1 cellular context compared by ENCODE assay signal in the genomic region with DNA sequence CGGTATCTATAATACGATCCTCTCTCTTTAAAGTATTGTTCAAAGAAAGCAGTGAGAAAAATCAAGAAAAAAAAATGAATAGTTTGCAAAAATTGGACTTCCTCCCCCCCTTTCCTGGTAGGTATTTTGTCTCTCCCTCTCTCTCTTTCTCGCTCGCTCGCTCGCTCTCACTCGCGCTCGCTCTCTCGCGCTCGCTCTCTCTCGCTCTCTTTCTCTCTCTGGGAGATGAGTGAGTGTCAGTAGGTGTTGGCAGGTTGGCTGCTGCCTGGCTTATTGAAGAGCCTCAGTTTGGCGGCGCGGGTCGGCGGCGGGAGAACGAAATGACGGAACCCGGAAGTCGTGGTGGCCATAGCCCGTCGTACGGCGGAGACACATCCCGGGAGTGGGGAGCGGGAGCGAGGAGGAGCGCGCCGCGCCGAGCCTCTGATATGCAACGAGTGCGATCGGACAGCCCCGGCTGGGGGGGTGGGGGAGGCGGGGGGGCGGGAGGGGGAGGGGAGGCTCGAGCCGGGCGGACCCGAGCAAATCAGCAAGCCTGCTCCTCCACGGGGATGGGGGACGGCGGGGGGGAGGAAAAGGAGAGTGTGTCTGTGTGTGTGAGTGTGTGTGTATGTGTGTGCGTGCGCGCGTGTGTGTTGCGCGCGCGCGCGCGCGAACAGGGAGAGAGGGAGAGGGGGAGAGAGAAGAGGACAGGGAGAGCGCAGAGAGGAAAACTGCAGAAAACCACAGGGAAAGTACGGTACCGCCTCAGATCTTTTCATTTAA.
TF ChIP-seq lines count a peak whose summit lies in the region.

A gene (minus strand): TSS at position 441 of the 765 bp plus-strand sequence. CDS start 1,083 bp downstream, outside the sequence.

TF ChIP-seq in HepG2, 621 proteins besides CTCF, POLR2A, EP300 and RAD21 (continued from another document and continues in another):
- TF ChIP-seq, protein P1, sequence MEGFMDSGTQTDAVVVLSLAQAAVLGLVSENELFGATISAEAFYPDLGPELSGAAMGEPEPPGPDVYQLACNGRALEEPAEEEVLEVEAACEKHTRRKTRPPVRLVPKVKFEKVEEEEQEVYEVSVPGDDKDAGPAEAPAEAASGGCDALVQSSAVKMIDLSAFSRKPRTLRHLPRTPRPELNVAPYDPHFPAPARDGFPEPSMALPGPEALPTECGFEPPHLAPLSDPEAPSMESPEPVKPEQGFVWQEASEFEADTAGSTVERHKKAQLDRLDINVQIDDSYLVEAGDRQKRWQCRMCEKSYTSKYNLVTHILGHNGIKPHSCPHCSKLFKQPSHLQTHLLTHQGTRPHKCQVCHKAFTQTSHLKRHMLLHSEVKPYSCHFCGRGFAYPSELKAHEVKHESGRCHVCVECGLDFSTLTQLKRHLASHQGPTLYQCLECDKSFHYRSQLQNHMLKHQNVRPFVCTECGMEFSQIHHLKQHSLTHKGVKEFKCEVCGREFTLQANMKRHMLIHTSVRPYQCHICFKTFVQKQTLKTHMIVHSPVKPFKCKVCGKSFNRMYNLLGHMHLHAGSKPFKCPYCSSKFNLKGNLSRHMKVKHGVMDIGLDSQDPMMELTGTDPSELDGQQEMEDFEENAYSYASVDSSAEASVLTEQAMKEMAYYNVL (CRISPR knock-in tag; IDR thresholded peaks at IDR 0.05; ENCODE audit: borderline replicate concordance), result no peak
- TF ChIP-seq PPARG (CRISPR knock-in tag; conservative IDR thresholded peaks at IDR 0.05), result no peak
- TF ChIP-seq, protein P2, sequence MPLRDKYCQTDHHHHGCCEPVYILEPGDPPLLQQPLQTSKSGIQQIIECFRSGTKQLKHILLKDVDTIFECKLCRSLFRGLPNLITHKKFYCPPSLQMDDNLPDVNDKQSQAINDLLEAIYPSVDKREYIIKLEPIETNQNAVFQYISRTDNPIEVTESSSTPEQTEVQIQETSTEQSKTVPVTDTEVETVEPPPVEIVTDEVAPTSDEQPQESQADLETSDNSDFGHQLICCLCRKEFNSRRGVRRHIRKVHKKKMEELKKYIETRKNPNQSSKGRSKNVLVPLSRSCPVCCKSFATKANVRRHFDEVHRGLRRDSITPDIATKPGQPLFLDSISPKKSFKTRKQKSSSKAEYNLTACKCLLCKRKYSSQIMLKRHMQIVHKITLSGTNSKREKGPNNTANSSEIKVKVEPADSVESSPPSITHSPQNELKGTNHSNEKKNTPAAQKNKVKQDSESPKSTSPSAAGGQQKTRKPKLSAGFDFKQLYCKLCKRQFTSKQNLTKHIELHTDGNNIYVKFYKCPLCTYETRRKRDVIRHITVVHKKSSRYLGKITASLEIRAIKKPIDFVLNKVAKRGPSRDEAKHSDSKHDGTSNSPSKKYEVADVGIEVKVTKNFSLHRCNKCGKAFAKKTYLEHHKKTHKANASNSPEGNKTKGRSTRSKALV (CRISPR knock-in tag; IDR thresholded peaks at IDR 0.05), result no peak
- no peak for TF ChIP-seq ZNF841 (CRISPR knock-in tag; IDR thresholded peaks at IDR 0.05; ENCODE audit: borderline replicate concordance)
- no peak for TF ChIP-seq NCOR1 (IDR thresholded peaks at IDR 0.05; ENCODE audit: borderline replicate concordance, low read length)
- TF ChIP-seq ZSCAN30 (CRISPR knock-in tag; IDR thresholded peaks at IDR 0.05), result no peak
- TF ChIP-seq, protein P3, sequence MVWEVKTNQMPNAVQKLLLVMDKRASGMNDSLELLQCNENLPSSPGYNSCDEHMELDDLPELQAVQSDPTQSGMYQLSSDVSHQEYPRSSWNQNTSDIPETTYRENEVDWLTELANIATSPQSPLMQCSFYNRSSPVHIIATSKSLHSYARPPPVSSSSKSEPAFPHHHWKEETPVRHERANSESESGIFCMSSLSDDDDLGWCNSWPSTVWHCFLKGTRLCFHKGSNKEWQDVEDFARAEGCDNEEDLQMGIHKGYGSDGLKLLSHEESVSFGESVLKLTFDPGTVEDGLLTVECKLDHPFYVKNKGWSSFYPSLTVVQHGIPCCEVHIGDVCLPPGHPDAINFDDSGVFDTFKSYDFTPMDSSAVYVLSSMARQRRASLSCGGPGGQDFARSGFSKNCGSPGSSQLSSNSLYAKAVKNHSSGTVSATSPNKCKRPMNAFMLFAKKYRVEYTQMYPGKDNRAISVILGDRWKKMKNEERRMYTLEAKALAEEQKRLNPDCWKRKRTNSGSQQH (CRISPR knock-in tag; IDR thresholded peaks at IDR 0.05; ENCODE audit: low read depth), result no peak; the same call in 1 of the 2 replicates
- TF ChIP-seq NFIB (CRISPR knock-in tag; IDR thresholded peaks at IDR 0.05; ENCODE audit: borderline replicate concordance), result no peak
- TF ChIP-seq NONO (IDR thresholded peaks at IDR 0.05), result no peak
- TF ChIP-seq NONO (CRISPR knock-in tag; conservative IDR thresholded peaks at IDR 0.05), result no peak; the same call in 1 of the 2 replicates
- peak; percentile 67; the same call in 1 of the 2 replicates for TF ChIP-seq ZNF780A (CRISPR knock-in tag; IDR thresholded peaks at IDR 0.05)
- TF ChIP-seq, protein P4, sequence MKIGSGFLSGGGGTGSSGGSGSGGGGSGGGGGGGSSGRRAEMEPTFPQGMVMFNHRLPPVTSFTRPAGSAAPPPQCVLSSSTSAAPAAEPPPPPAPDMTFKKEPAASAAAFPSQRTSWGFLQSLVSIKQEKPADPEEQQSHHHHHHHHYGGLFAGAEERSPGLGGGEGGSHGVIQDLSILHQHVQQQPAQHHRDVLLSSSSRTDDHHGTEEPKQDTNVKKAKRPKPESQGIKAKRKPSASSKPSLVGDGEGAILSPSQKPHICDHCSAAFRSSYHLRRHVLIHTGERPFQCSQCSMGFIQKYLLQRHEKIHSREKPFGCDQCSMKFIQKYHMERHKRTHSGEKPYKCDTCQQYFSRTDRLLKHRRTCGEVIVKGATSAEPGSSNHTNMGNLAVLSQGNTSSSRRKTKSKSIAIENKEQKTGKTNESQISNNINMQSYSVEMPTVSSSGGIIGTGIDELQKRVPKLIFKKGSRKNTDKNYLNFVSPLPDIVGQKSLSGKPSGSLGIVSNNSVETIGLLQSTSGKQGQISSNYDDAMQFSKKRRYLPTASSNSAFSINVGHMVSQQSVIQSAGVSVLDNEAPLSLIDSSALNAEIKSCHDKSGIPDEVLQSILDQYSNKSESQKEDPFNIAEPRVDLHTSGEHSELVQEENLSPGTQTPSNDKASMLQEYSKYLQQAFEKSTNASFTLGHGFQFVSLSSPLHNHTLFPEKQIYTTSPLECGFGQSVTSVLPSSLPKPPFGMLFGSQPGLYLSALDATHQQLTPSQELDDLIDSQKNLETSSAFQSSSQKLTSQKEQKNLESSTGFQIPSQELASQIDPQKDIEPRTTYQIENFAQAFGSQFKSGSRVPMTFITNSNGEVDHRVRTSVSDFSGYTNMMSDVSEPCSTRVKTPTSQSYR (CRISPR knock-in tag; IDR thresholded peaks at IDR 0.05; ENCODE audit: borderline replicate concordance), result peak; percentile 55; the same call in 1 of the 2 replicates
- TF ChIP-seq ISL2 (CRISPR knock-in tag; IDR thresholded peaks at IDR 0.05), result peak; percentile 14; the same call in 1 of the 2 replicates
- peak; percentile 50; the same call in 1 of the 2 replicates for TF ChIP-seq ZSCAN21 (CRISPR knock-in tag; IDR thresholded peaks at IDR 0.05; ENCODE audit: borderline replicate concordance)
- no peak for TF ChIP-seq MTA3 (CRISPR knock-in tag; IDR thresholded peaks at IDR 0.05)
- no peak for TF ChIP-seq ZNF430 (CRISPR knock-in tag; IDR thresholded peaks at IDR 0.05)
- no peak for TF ChIP-seq ZNF484 (CRISPR knock-in tag; IDR thresholded peaks at IDR 0.05; ENCODE audit: borderline replicate concordance, low read depth)
- TF ChIP-seq ZNF768 (CRISPR knock-in tag; IDR thresholded peaks at IDR 0.05), result no peak
- TF ChIP-seq KDM5A (IDR thresholded peaks at IDR 0.05; ENCODE audit: borderline replicate concordance, low read length), result peak; percentile 48; the same call in 1 of the 2 replicates
- TF ChIP-seq, protein P5, sequence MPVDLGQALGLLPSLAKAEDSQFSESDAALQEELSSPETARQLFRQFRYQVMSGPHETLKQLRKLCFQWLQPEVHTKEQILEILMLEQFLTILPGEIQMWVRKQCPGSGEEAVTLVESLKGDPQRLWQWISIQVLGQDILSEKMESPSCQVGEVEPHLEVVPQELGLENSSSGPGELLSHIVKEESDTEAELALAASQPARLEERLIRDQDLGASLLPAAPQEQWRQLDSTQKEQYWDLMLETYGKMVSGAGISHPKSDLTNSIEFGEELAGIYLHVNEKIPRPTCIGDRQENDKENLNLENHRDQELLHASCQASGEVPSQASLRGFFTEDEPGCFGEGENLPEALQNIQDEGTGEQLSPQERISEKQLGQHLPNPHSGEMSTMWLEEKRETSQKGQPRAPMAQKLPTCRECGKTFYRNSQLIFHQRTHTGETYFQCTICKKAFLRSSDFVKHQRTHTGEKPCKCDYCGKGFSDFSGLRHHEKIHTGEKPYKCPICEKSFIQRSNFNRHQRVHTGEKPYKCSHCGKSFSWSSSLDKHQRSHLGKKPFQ (CRISPR knock-in tag; IDR thresholded peaks at IDR 0.05; ENCODE audit: insufficient replicate concordance), result no peak
- no peak for TF ChIP-seq SKI (IDR thresholded peaks at IDR 0.05; ENCODE audit: partially characterized antibody)
- TF ChIP-seq HDAC1 (CRISPR knock-in tag; IDR thresholded peaks at IDR 0.05), result peak; percentile 27; the same call in 1 of the 2 replicates
- TF ChIP-seq ZNF782 (CRISPR knock-in tag; IDR thresholded peaks at IDR 0.05; ENCODE audit: borderline replicate concordance), result no peak
- TF ChIP-seq, protein P6, sequence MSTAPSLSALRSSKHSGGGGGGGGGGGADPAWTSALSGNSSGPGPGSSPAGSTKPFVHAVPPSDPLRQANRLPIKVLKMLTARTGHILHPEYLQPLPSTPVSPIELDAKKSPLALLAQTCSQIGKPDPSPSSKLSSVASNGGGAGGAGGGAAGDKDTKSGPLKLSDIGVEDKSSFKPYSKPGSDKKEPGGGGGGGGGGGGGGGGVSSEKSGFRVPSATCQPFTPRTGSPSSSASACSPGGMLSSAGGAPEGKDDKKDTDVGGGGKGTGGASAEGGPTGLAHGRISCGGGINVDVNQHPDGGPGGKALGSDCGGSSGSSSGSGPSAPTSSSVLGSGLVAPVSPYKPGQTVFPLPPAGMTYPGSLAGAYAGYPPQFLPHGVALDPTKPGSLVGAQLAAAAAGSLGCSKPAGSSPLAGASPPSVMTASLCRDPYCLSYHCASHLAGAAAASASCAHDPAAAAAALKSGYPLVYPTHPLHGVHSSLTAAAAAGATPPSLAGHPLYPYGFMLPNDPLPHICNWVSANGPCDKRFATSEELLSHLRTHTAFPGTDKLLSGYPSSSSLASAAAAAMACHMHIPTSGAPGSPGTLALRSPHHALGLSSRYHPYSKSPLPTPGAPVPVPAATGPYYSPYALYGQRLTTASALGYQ (CRISPR knock-in tag; IDR thresholded peaks at IDR 0.05), result no peak
- TF ChIP-seq, protein P7, sequence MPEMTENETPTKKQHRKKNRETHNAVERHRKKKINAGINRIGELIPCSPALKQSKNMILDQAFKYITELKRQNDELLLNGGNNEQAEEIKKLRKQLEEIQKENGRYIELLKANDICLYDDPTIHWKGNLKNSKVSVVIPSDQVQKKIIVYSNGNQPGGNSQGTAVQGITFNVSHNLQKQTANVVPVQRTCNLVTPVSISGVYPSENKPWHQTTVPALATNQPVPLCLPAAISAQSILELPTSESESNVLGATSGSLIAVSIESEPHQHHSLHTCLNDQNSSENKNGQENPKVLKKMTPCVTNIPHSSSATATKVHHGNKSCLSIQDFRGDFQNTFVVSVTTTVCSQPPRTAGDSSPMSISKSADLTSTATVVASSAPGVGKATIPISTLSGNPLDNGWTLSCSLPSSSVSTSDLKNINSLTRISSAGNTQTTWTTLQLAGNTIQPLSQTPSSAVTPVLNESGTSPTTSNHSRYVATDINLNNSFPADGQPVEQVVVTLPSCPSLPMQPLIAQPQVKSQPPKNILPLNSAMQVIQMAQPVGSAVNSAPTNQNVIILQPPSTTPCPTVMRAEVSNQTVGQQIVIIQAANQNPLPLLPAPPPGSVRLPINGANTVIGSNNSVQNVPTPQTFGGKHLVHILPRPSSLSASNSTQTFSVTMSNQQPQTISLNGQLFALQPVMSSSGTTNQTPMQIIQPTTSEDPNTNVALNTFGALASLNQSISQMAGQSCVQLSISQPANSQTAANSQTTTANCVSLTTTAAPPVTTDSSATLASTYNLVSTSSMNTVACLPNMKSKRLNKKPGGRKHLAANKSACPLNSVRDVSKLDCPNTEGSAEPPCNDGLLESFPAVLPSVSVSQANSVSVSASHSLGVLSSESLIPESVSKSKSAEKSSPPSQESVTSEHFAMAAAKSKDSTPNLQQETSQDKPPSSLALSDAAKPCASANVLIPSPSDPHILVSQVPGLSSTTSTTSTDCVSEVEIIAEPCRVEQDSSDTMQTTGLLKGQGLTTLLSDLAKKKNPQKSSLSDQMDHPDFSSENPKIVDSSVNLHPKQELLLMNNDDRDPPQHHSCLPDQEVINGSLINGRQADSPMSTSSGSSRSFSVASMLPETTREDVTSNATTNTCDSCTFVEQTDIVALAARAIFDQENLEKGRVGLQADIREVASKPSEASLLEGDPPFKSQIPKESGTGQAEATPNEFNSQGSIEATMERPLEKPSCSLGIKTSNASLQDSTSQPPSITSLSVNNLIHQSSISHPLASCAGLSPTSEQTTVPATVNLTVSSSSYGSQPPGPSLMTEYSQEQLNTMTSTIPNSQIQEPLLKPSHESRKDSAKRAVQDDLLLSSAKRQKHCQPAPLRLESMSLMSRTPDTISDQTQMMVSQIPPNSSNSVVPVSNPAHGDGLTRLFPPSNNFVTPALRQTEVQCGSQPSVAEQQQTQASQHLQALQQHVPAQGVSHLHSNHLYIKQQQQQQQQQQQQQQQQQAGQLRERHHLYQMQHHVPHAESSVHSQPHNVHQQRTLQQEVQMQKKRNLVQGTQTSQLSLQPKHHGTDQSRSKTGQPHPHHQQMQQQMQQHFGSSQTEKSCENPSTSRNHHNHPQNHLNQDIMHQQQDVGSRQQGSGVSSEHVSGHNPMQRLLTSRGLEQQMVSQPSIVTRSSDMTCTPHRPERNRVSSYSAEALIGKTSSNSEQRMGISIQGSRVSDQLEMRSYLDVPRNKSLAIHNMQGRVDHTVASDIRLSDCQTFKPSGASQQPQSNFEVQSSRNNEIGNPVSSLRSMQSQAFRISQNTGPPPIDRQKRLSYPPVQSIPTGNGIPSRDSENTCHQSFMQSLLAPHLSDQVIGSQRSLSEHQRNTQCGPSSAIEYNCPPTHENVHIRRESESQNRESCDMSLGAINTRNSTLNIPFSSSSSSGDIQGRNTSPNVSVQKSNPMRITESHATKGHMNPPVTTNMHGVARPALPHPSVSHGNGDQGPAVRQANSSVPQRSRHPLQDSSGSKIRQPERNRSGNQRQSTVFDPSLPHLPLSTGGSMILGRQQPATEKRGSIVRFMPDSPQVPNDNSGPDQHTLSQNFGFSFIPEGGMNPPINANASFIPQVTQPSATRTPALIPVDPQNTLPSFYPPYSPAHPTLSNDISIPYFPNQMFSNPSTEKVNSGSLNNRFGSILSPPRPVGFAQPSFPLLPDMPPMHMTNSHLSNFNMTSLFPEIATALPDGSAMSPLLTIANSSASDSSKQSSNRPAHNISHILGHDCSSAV (CRISPR knock-in tag; IDR thresholded peaks at IDR 0.05; ENCODE audit: borderline replicate concordance), result no peak
- no peak for TF ChIP-seq ETV6 (CRISPR knock-in tag; conservative IDR thresholded peaks at IDR 0.05)
- TF ChIP-seq RBM22 (optimal IDR thresholded peaks at IDR 0.05; ENCODE audit: low read length), result no peak
- TF ChIP-seq ZNF546 (CRISPR knock-in tag; conservative IDR thresholded peaks at IDR 0.05), result no peak
- no peak for TF ChIP-seq CBFB (CRISPR knock-in tag; IDR thresholded peaks at IDR 0.05)
- TF ChIP-seq STAT5B (CRISPR knock-in tag; IDR thresholded peaks at IDR 0.05), result no peak
- peak; percentile 74 for TF ChIP-seq ASH2L (IDR thresholded peaks at IDR 0.05; ENCODE audit: insufficient read length, low read depth, low read length)
- no peak for TF ChIP-seq ZFP90 (CRISPR knock-in tag; IDR thresholded peaks at IDR 0.05; ENCODE audit: borderline replicate concordance)
- peak; percentile 41; the same call in 1 of the 2 replicates for TF ChIP-seq ETV5 (CRISPR knock-in tag; IDR thresholded peaks at IDR 0.05; ENCODE audit: borderline replicate concordance)
